ENCODE assay signal across 1 cellular context in genomic region chr15:84883433-84883832, GRCh38.
A peak's percentile ranks its signal among the peaks of the same experiment; 100 is the strongest.
TF ChIP-seq lines count a peak whose summit lies in the region.

No MANE protein-coding gene starts in this region.

TF ChIP-seq in HepG2, 621 proteins besides CTCF, POLR2A, EP300 and RAD21 (continued from another document):
- peak; percentile 71; the same call in 1 of the 2 replicates for TF ChIP-seq ARID3A (IDR thresholded peaks at IDR 0.05; ENCODE audit: low read depth, low read length)
- 0 out of 2 replicates have a peak, but pooled peaks have one; percentile 38 for TF ChIP-seq ATF2 (CRISPR knock-in tag; IDR thresholded peaks at IDR 0.05)
- no peak for TF ChIP-seq TFDP1 (CRISPR knock-in tag; IDR thresholded peaks at IDR 0.05; ENCODE audit: borderline replicate concordance)
- no peak for TF ChIP-seq ZNF343 (CRISPR knock-in tag; IDR thresholded peaks at IDR 0.05)
- no peak for TF ChIP-seq AHR (CRISPR knock-in tag; IDR thresholded peaks at IDR 0.05)
- peak; percentile 48 for TF ChIP-seq ATF3 (CRISPR knock-in tag; IDR thresholded peaks at IDR 0.05)
- TF ChIP-seq KAT2B (IDR thresholded peaks at IDR 0.05; ENCODE audit: borderline replicate concordance, low read depth, low read length), result no peak
- peak; percentile 48; the same call in 1 of the 2 replicates for TF ChIP-seq JUN (CRISPR knock-in tag; IDR thresholded peaks at IDR 0.05)
- peak; percentile 43; the same call in 1 of the 2 replicates for TF ChIP-seq NFYB (CRISPR knock-in tag; IDR thresholded peaks at IDR 0.05)
- TF ChIP-seq PBX2 (CRISPR knock-in tag; IDR thresholded peaks at IDR 0.05), result peak; percentile 79
- TF ChIP-seq ZBTB21 (CRISPR knock-in tag; IDR thresholded peaks at IDR 0.05), result peak; percentile 49; the same call in 1 of the 2 replicates
- 0 out of 2 replicates have a peak, but pooled peaks have one; percentile 23 for TF ChIP-seq KAT8 (CRISPR knock-in tag; IDR thresholded peaks at IDR 0.05)
- TF ChIP-seq ZNF616 (CRISPR knock-in tag; IDR thresholded peaks at IDR 0.05; ENCODE audit: low read depth), result no peak
- no peak for TF ChIP-seq RORA (CRISPR knock-in tag; IDR thresholded peaks at IDR 0.05)
- 0 out of 2 replicates have a peak, but pooled peaks have one; percentile 7 for TF ChIP-seq MXD4 (CRISPR knock-in tag; IDR thresholded peaks at IDR 0.05)
- TF ChIP-seq TEAD3 (CRISPR knock-in tag; optimal IDR thresholded peaks at IDR 0.05; ENCODE audit: borderline replicate concordance), result peak; percentile 44
- TF ChIP-seq ATF7 (IDR thresholded peaks at IDR 0.05), result peak; percentile 76
- no peak; the same call in 1 of the 2 replicates for TF ChIP-seq ATF7 (CRISPR knock-in tag; IDR thresholded peaks at IDR 0.05)
- TF ChIP-seq TOPORS (CRISPR knock-in tag; IDR thresholded peaks at IDR 0.05), result no peak
- TF ChIP-seq ARID5B (CRISPR knock-in tag; IDR thresholded peaks at IDR 0.05), result peak; percentile 49; the same call in 1 of the 2 replicates
- TF ChIP-seq ONECUT2 (CRISPR knock-in tag; IDR thresholded peaks at IDR 0.05), result 0 out of 2 replicates have a peak, but pooled peaks have one; percentile 20
- TF ChIP-seq ZNF724P (CRISPR knock-in tag; IDR thresholded peaks at IDR 0.05; ENCODE audit: borderline replicate concordance), result no peak
- TF ChIP-seq ZNF275 (CRISPR knock-in tag; IDR thresholded peaks at IDR 0.05; ENCODE audit: borderline replicate concordance), result no peak
